Comparison of ENCODE assay signal across 17 cellular contexts in the genomic region with DNA sequence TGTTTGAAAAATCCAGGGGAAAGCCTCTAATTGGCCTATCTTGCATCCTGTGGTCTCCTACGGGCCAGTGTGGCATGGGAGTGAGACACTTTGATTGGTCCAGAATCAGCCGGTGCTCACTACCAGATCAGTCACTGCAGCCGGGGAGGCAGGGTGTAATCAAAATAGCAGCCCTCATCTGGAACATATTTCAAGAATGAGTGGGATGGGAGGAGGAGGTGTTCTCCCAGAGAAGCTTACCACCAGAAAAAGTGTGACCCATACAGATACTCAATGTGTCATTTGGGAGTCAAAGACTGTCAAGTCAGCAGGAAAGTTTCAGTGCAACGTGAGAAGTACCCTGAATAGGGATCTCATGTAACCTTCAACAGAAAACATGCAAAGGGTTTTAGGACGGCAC.
A peak's percentile ranks its signal among the peaks of the same experiment; 100 is the strongest.
DNase-seq lines count a peak whose midpoint lies in the region; ATAC-seq lines count a peak whose summit lies in the region.
"Had no signal": no experiment of that assay in that cellular context is flagged by ENCODE, and none has a peak within 500 bp of the region (broad histone marks: within the 10 kb centered on the region; RNA-seq: fewer than 3 reads in every experiment).

No MANE protein-coding gene starts in this region.

- DNase-seq in EH (ENCODE audit: low read depth) (peak; percentile 94), MG63 (peak; percentile 2), fibroblast of gingiva (ENCODE audit: low read depth) (peak; percentile 35), trophoblast cell (peak; percentile 59 to 80), ACHN (no peak), Ammon's horn (ENCODE audit: low spot score) (no peak), COR-L47 (lab: John Stamatoyannopoulos, UW) (no peak)
- DNase-seq: activated naive CD4-positive, alpha-beta T cell treated with anti-CD3 and anti-CD28 coated beads, Interleukin-2, amount 10 ng/mL, durations not matched to agents 7 days and 5 days; activated T-cell treated with anti-CD3 and anti-CD28 coated beads for 4 hours; body of pancreas; MV-4-11; NCI-H2029 treated with DMSO at 0.1 percent for 48 hours; NCI-H524 treated with DMSO at 0.1 percent for 48 hours; sigmoid colon; upper lobe of left lung had no signal

- H2BK12ac ChIP-seq in trophoblast cell (ENCODE audit: low read length), result no peak overlapping the region

- no peak overlapping the region for H4K8ac ChIP-seq in trophoblast cell (ENCODE audit: low read depth, low read length)

- H3K9ac ChIP-seq in trophoblast cell (ENCODE audit: low read length), result no peak overlapping the region

- H3K4me3 ChIP-seq in MG63 (no peak overlapping the region), trophoblast cell (ENCODE audit: low read depth, low read length) (no peak overlapping the region)
- H3K4me3 ChIP-seq: body of pancreas, lung, sigmoid colon, upper lobe of left lung had no signal

- no peak overlapping the region for H2BK5ac ChIP-seq in trophoblast cell (ENCODE audit: low read depth, low read length, poor library complexity)

- no peak overlapping the region for H2AFZ ChIP-seq in trophoblast cell (ENCODE audit: insufficient read depth, low read length, poor library complexity)

- H3K23ac ChIP-seq in trophoblast cell (ENCODE audit: low read length), result no peak overlapping the region

- H4K91ac ChIP-seq in trophoblast cell (ENCODE audit: low read depth, low read length), result no peak overlapping the region

- H3K36me3 ChIP-seq in MG63 (no peaks in the 10 kb centered on the region), trophoblast cell (ENCODE audit: control insufficient read depth in 1 of 2, insufficient read depth in 2 of 2, low read length in 2 of 2) (no peaks in the 10 kb centered on the region)
- H3K36me3 ChIP-seq: sigmoid colon, upper lobe of left lung had no signal

- H3K79me1 ChIP-seq in trophoblast cell (ENCODE audit: low read length), result peaks cover 2% of the 10 kb centered on the region

- no peak overlapping the region for H3K4ac ChIP-seq in trophoblast cell (ENCODE audit: low read depth, low read length)

- no peak overlapping the region for H3K27ac ChIP-seq in trophoblast cell (ENCODE audit: low read depth, low read length)
- H3K27ac ChIP-seq: body of pancreas, sigmoid colon, upper lobe of left lung had no signal

- H3K14ac ChIP-seq in trophoblast cell (ENCODE audit: low read length), result no peak overlapping the region

- no peak overlapping the region for H3K18ac ChIP-seq in trophoblast cell (ENCODE audit: low read length)

- no peaks in the 10 kb centered on the region for H3K79me2 ChIP-seq in trophoblast cell (ENCODE audit: control insufficient read depth, insufficient read depth, low read length, poor library complexity)

- H3K27me3 ChIP-seq in MG63 (no peaks in the 10 kb centered on the region), trophoblast cell (ENCODE audit: insufficient read depth, low read length) (no peaks in the 10 kb centered on the region)
- H3K27me3 ChIP-seq: body of pancreas, sigmoid colon, upper lobe of left lung had no signal

- H3K4me1 ChIP-seq in trophoblast cell (ENCODE audit: control insufficient read depth in 1 of 2, insufficient read depth in 2 of 2, low read length in 2 of 2), result no peaks in the 10 kb centered on the region
- H3K4me1 ChIP-seq: sigmoid colon, upper lobe of left lung had no signal

- no peak for ATAC-seq in HG03097 (IDR thresholded peaks at IDR 0.05; ENCODE audit: low FRiP score, unreplicated experiment)
- ATAC-seq: body of pancreas had no signal

- H3K9me3 ChIP-seq in MG63 (no peaks in the 10 kb centered on the region), trophoblast cell (ENCODE audit: insufficient read depth, low read depth, low read length) (no peaks in the 10 kb centered on the region)
- H3K9me3 ChIP-seq: body of pancreas, sigmoid colon, upper lobe of left lung had no signal

- in situ Hi-C loops in ACHN (cut with HindIII; ENCODE audit: low pct_ligation_motif_present, low pct_unique_long_range_greater_than_20kb, low sequenced_read_pairs), result no loop called here

- H3K4me2 ChIP-seq in trophoblast cell (ENCODE audit: low read length), result no peak overlapping the region

- H4K12ac ChIP-seq in trophoblast cell (ENCODE audit: low read depth, low read length), result no peak overlapping the region

- no peak overlapping the region for H2BK120ac ChIP-seq in trophoblast cell (ENCODE audit: insufficient read depth, low read length, poor library complexity)

- no peak overlapping the region for H2AK5ac ChIP-seq in trophoblast cell (ENCODE audit: low read length)

- WGBS in trophoblast cell (ENCODE audit: extremely low coverage, insufficient coverage, insufficient read length), result no CpG with 5 or more reads among the region's 5 CpGs

Comparison
In these comparisons a context has a peak if more than half of its experiments do, and no peak if none do; other contexts are left out.
1. DNase-seq: peak in EH (single experiment), MG63 (single experiment), fibroblast of gingiva (single experiment) and trophoblast cell (2 of 2); none in ACHN (single experiment), Ammon's horn (single experiment) and COR-L47 (single experiment).